Comparison of ENCODE assay signal across 10 cellular contexts in the genomic region with DNA sequence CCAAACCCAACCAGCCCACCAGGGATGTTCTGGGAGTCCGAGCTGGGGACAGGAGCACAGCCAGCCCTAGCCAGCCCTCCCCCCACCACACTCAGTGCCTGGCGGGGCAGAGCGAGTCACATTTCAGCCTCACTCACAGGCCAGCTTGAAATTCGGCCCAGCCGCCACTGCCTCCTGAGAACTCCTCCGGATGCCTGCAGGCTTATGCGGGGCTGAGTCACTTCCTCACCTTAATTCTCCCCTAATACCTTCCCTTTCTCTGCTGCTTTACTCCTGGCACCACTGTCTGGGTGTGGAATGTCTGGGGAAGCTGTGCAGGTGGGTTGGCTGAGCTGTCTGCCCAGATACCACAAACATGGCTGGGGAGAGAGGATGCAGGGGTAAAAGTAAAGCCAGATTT. TPM values are rescaled to one million over a fixed set of nuclear protein-coding genes. Genes with fewer than 3 reads are reported as not detected.
DNase-seq lines count a peak whose midpoint lies in the region; ATAC-seq, FAIRE-seq and TF ChIP-seq lines count a peak whose summit lies in the region.
"Had no signal": no experiment of that assay in that cellular context is flagged by ENCODE, and none has a peak within 500 bp of the region (broad histone marks: within the 10 kb centered on the region; RNA-seq: fewer than 3 reads in every experiment).

No MANE protein-coding gene starts in this region.

- FAIRE-seq in kidney (lab: Jason Lieb, UNC), result no peak

- peaks cover 12% of the 10 kb centered on the region for H3K9me3 ChIP-seq in HUES48 (ENCODE audit: control insufficient read depth, insufficient read depth, low read length)
- peaks cover 0 to 4% of the 10 kb centered on the region in 2 donors for H3K9me3 ChIP-seq in kidney (ENCODE audit: control insufficient read depth in 1 of 2, low read length in 2 of 2)

- H3K36me3 ChIP-seq in HUES48 (ENCODE audit: control insufficient read depth, insufficient read depth, low read length) (no peaks in the 10 kb centered on the region), brain microvascular endothelial cell (replicated peaks) (no peaks in the 10 kb centered on the region), kidney (ENCODE audit: control insufficient read depth in 1 of 2, insufficient read depth in 2 of 2, low read length in 2 of 2) (no peaks in the 10 kb centered on the region)

- intact Hi-C loops in kidney (cut with DNase I), result no loop called here

- peak overlapping the region; percentile 96 for H3K27ac ChIP-seq in HUES48 (ENCODE audit: low read depth, low read length)
- no peak overlapping the region for H3K27ac ChIP-seq in brain microvascular endothelial cell
- H3K27ac ChIP-seq in kidney (ENCODE audit: low read depth in 2 of 2, low read length in 2 of 2), result no peak overlapping the region
- H3K27ac ChIP-seq: C4-2B had no signal

- DNase-seq in AG08395 (ENCODE audit: low spot score), result peak; percentile 55
- DNase-seq in brain microvascular endothelial cell, result peak; percentile 42
- peak; percentile 81 for DNase-seq in kidney
- no peak for DNase-seq in NCI-H146 (lab: John Stamatoyannopoulos, UW)
- no peak for DNase-seq in OCI-M2 (lab: John Stamatoyannopoulos, UW; ENCODE audit: unreplicated experiment)
- no peak for DNase-seq in NCI-H2107 treated with DMSO at 0.1 percent for 48 hours (lab: John Stamatoyannopoulos, UW; ENCODE audit: unreplicated experiment)
- DNase-seq: caudate nucleus had no signal

- H3K9ac ChIP-seq in HUES48 (ENCODE audit: low read depth, low read length), result peak overlapping the region; percentile 54
- H3K9ac ChIP-seq in kidney (ENCODE audit: low read length in 2 of 2), result no peak overlapping the region

- H3K4me3 ChIP-seq in HUES48 (ENCODE audit: low read depth, low read length) (no peak overlapping the region), brain microvascular endothelial cell (ENCODE audit: low read depth, low read length) (no peak overlapping the region), kidney (ENCODE audit: low read length in 2 of 2) (no peak overlapping the region)

- no peak for ATAC-seq in HG02970 (IDR thresholded peaks at IDR 0.05; ENCODE audit: low FRiP score, unreplicated experiment)

- TF ChIP-seq CTCF in brain microvascular endothelial cell (IDR thresholded peaks at IDR 0.05; ENCODE audit: low read depth, low read length, missing control alignments) (no peak), kidney (IDR thresholded peaks at IDR 0.05; ENCODE audit: borderline replicate concordance, extremely low read depth, insufficient read depth) (no peak)

- H3K4me1 ChIP-seq in HUES48 (ENCODE audit: control insufficient read depth, insufficient read depth, low read length) (peaks cover 15% of the 10 kb centered on the region), kidney (ENCODE audit: control insufficient read depth in 1 of 2, insufficient read depth in 1 of 2, low read depth in 1 of 2, low read length in 2 of 2) (no peaks in the 10 kb centered on the region)

- H3K27me3 ChIP-seq in HUES48 (ENCODE audit: control insufficient read depth, insufficient read depth, low read length) (no peaks in the 10 kb centered on the region), brain microvascular endothelial cell (replicated peaks) (no peaks in the 10 kb centered on the region)

- in situ Hi-C loops in brain microvascular endothelial cell (cut with HindIII; ENCODE audit: low pct_ligation_motif_present, low sequenced_read_pairs), result no loop called here

RNA-seq across cellular contexts. Expression of gene DLG5, which starts 22.6 kb away (rescaled TPM):
- total RNA-seq in kidney, result 30.0 TPM
- polyA plus RNA-seq in kidney (ENCODE audit: insufficient read depth, low read depth, low replicate concordance), result 5.4 TPM

Comparison
In these comparisons a context has a peak if more than half of its experiments do, and no peak if none do; other contexts are left out.
1. DNase-seq: peak in AG08395 (single experiment), brain microvascular endothelial cell (single experiment) and kidney (single experiment); none in NCI-H146 (single experiment), OCI-M2 (single experiment) and NCI-H2107 treated with DMSO at 0.1 percent for 48 hours (single experiment).